ENCODE assay signal across 1 cellular context in genomic region chr17:49997773-49998703, GRCh38.
TF ChIP-seq lines count a peak whose summit lies in the region.

No MANE protein-coding gene starts in this region.

TF ChIP-seq in HepG2, 621 proteins besides CTCF, POLR2A, EP300 and RAD21 (continues in another document):
- TF ChIP-seq HBP1 (CRISPR knock-in tag; IDR thresholded peaks at IDR 0.05; ENCODE audit: low read depth), result peak; percentile 46; the same call in 1 of the 2 replicates
- no peak for TF ChIP-seq IRX3 (CRISPR knock-in tag; IDR thresholded peaks at IDR 0.05; ENCODE audit: borderline replicate concordance, low read depth)
- no peak for TF ChIP-seq TERF1 (CRISPR knock-in tag; IDR thresholded peaks at IDR 0.05)
- TF ChIP-seq ZNF800 (CRISPR knock-in tag; IDR thresholded peaks at IDR 0.05), result 0 out of 2 replicates have a peak, but pooled peaks have one; percentile 39
- TF ChIP-seq, protein P1, sequence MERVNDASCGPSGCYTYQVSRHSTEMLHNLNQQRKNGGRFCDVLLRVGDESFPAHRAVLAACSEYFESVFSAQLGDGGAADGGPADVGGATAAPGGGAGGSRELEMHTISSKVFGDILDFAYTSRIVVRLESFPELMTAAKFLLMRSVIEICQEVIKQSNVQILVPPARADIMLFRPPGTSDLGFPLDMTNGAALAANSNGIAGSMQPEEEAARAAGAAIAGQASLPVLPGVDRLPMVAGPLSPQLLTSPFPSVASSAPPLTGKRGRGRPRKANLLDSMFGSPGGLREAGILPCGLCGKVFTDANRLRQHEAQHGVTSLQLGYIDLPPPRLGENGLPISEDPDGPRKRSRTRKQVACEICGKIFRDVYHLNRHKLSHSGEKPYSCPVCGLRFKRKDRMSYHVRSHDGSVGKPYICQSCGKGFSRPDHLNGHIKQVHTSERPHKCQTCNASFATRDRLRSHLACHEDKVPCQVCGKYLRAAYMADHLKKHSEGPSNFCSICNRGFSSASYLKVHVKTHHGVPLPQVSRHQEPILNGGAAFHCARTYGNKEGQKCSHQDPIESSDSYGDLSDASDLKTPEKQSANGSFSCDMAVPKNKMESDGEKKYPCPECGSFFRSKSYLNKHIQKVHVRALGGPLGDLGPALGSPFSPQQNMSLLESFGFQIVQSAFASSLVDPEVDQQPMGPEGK (CRISPR knock-in tag; IDR thresholded peaks at IDR 0.05), result peak; percentile 64
- TF ChIP-seq JUNB (CRISPR knock-in tag; IDR thresholded peaks at IDR 0.05; ENCODE audit: borderline replicate concordance), result peak; percentile 57; the same call in 1 of the 2 replicates
- TF ChIP-seq ZNF83 (CRISPR knock-in tag; IDR thresholded peaks at IDR 0.05; ENCODE audit: borderline replicate concordance), result 0 out of 2 replicates have a peak, but pooled peaks have one; percentile 70
- 0 out of 2 replicates have a peak, but pooled peaks have one; percentile 32 for TF ChIP-seq TRAFD1 (CRISPR knock-in tag; IDR thresholded peaks at IDR 0.05; ENCODE audit: borderline replicate concordance)
- TF ChIP-seq ZNF230 (CRISPR knock-in tag; IDR thresholded peaks at IDR 0.05), result 0 out of 2 replicates have a peak, but pooled peaks have one; percentile 68
- no peak for TF ChIP-seq RELA (CRISPR knock-in tag; IDR thresholded peaks at IDR 0.05)
- TF ChIP-seq ZNF577 (CRISPR knock-in tag; IDR thresholded peaks at IDR 0.05; ENCODE audit: borderline replicate concordance, low read depth), result no peak
- TF ChIP-seq NAIF1 (CRISPR knock-in tag; IDR thresholded peaks at IDR 0.05; ENCODE audit: borderline replicate concordance), result no peak
- no peak for TF ChIP-seq NRL (CRISPR knock-in tag; IDR thresholded peaks at IDR 0.05; ENCODE audit: borderline replicate concordance)
- peak; percentile 79 for TF ChIP-seq KAT8 (CRISPR knock-in tag; IDR thresholded peaks at IDR 0.05)
- TF ChIP-seq, protein P2, sequence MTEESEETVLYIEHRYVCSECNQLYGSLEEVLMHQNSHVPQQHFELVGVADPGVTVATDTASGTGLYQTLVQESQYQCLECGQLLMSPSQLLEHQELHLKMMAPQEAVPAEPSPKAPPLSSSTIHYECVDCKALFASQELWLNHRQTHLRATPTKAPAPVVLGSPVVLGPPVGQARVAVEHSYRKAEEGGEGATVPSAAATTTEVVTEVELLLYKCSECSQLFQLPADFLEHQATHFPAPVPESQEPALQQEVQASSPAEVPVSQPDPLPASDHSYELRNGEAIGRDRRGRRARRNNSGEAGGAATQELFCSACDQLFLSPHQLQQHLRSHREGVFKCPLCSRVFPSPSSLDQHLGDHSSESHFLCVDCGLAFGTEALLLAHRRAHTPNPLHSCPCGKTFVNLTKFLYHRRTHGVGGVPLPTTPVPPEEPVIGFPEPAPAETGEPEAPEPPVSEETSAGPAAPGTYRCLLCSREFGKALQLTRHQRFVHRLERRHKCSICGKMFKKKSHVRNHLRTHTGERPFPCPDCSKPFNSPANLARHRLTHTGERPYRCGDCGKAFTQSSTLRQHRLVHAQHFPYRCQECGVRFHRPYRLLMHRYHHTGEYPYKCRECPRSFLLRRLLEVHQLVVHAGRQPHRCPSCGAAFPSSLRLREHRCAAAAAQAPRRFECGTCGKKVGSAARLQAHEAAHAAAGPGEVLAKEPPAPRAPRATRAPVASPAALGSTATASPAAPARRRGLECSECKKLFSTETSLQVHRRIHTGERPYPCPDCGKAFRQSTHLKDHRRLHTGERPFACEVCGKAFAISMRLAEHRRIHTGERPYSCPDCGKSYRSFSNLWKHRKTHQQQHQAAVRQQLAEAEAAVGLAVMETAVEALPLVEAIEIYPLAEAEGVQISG (CRISPR knock-in tag; IDR thresholded peaks at IDR 0.05), result peak; percentile 38; the same call in 1 of the 2 replicates
- TF ChIP-seq ARID5B (CRISPR knock-in tag; IDR thresholded peaks at IDR 0.05), result peak; percentile 49
- TF ChIP-seq ZNF552 (CRISPR knock-in tag; IDR thresholded peaks at IDR 0.05; ENCODE audit: borderline replicate concordance), result 0 out of 2 replicates have a peak, but pooled peaks have one; percentile 29
- 0 out of 2 replicates have a peak, but pooled peaks have one; percentile 41 for TF ChIP-seq RXRB (CRISPR knock-in tag; IDR thresholded peaks at IDR 0.05; ENCODE audit: borderline replicate concordance)
- TF ChIP-seq ZNF333 (CRISPR knock-in tag; IDR thresholded peaks at IDR 0.05; ENCODE audit: borderline replicate concordance), result no peak
- no peak for TF ChIP-seq RFX1 (IDR thresholded peaks at IDR 0.05)
- TF ChIP-seq NFKB2 (CRISPR knock-in tag; IDR thresholded peaks at IDR 0.05; ENCODE audit: borderline replicate concordance), result peak; percentile 63; the same call in 1 of the 2 replicates
- peak; percentile 66; the same call in 1 of the 2 replicates for TF ChIP-seq ZNF589 (CRISPR knock-in tag; conservative IDR thresholded peaks at IDR 0.05)
- 0 out of 2 replicates have a peak, but pooled peaks have one; percentile 19 for TF ChIP-seq FOSL2 (CRISPR knock-in tag; IDR thresholded peaks at IDR 0.05)
- TF ChIP-seq U2AF1 (optimal IDR thresholded peaks at IDR 0.05; ENCODE audit: low read depth, low read length), result peak; percentile 35
- TF ChIP-seq PITX1 (CRISPR knock-in tag; IDR thresholded peaks at IDR 0.05), result 0 out of 2 replicates have a peak, but pooled peaks have one; percentile 18
- TF ChIP-seq CBX5 (CRISPR knock-in tag; IDR thresholded peaks at IDR 0.05; ENCODE audit: borderline replicate concordance), result no peak
- peak; percentile 57 for TF ChIP-seq NR2F6 (IDR thresholded peaks at IDR 0.05)
- peak; percentile 64; the same call in 1 of the 2 replicates for TF ChIP-seq NR2F6 (CRISPR knock-in tag; IDR thresholded peaks at IDR 0.05)
- TF ChIP-seq ZNF225 (CRISPR knock-in tag; IDR thresholded peaks at IDR 0.05), result peak; percentile 76; the same call in 1 of the 2 replicates
- peak; percentile 61; the same call in 1 of the 2 replicates for TF ChIP-seq IRF2 (CRISPR knock-in tag; IDR thresholded peaks at IDR 0.05)
- TF ChIP-seq ZNF329 (CRISPR knock-in tag; IDR thresholded peaks at IDR 0.05; ENCODE audit: low read depth), result no peak
- no peak for TF ChIP-seq ZNF253 (CRISPR knock-in tag; IDR thresholded peaks at IDR 0.05; ENCODE audit: borderline replicate concordance)
- peak; percentile 60; the same call in 1 of the 2 replicates for TF ChIP-seq DNMT1 (CRISPR knock-in tag; IDR thresholded peaks at IDR 0.05)
- peak; percentile 97 for TF ChIP-seq ZNF263 (CRISPR knock-in tag; IDR thresholded peaks at IDR 0.05)
- TF ChIP-seq, protein P3, sequence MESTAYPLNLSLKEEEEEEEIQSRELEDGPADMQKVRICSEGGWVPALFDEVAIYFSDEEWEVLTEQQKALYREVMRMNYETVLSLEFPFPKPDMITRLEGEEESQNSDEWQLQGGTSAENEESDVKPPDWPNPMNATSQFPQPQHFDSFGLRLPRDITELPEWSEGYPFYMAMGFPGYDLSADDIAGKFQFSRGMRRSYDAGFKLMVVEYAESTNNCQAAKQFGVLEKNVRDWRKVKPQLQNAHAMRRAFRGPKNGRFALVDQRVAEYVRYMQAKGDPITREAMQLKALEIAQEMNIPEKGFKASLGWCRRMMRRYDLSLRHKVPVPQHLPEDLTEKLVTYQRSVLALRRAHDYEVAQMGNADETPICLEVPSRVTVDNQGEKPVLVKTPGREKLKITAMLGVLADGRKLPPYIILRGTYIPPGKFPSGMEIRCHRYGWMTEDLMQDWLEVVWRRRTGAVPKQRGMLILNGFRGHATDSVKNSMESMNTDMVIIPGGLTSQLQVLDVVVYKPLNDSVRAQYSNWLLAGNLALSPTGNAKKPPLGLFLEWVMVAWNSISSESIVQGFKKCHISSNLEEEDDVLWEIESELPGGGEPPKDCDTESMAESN (CRISPR knock-in tag; conservative IDR thresholded peaks at IDR 0.05), result 0 out of 2 replicates have a peak, but pooled peaks have one; percentile 55
- 0 out of 2 replicates have a peak, but pooled peaks have one; percentile 29 for TF ChIP-seq TGIF2 (CRISPR knock-in tag; IDR thresholded peaks at IDR 0.05)
- TF ChIP-seq ZNF629 (CRISPR knock-in tag; conservative IDR thresholded peaks at IDR 0.05), result 0 out of 2 replicates have a peak, but pooled peaks have one; percentile 9
- TF ChIP-seq YEATS4 (CRISPR knock-in tag; IDR thresholded peaks at IDR 0.05; ENCODE audit: borderline replicate concordance), result no peak
- 0 out of 2 replicates have a peak, but pooled peaks have one; percentile 44 for TF ChIP-seq ERF (CRISPR knock-in tag; IDR thresholded peaks at IDR 0.05)
- no peak for TF ChIP-seq ZNF790 (CRISPR knock-in tag; IDR thresholded peaks at IDR 0.05; ENCODE audit: borderline replicate concordance)
- TF ChIP-seq ELF3 (CRISPR knock-in tag; IDR thresholded peaks at IDR 0.05), result peak; percentile 97
- TF ChIP-seq, protein P4, sequence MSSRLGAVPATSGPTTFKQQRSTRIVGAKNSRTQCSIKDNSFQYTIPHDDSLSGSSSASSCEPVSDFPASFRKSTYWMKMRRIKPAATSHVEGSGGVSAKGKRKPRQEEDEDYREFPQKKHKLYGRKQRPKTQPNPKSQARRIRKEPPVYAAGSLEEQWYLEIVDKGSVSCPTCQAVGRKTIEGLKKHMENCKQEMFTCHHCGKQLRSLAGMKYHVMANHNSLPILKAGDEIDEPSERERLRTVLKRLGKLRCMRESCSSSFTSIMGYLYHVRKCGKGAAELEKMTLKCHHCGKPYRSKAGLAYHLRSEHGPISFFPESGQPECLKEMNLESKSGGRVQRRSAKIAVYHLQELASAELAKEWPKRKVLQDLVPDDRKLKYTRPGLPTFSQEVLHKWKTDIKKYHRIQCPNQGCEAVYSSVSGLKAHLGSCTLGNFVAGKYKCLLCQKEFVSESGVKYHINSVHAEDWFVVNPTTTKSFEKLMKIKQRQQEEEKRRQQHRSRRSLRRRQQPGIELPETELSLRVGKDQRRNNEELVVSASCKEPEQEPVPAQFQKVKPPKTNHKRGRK (CRISPR knock-in tag; IDR thresholded peaks at IDR 0.05), result 0 out of 2 replicates have a peak, but pooled peaks have one; percentile 49
- TF ChIP-seq RBFOX2 (IDR thresholded peaks at IDR 0.05; ENCODE audit: low read depth, low read length), result no peak
- no peak for TF ChIP-seq HMG20A (CRISPR knock-in tag; IDR thresholded peaks at IDR 0.05; ENCODE audit: borderline replicate concordance)
